ENCODE assay signal across 1 cellular context in genomic region chr7:140229591-140230516, GRCh38.
A peak's percentile ranks its signal among the peaks of the same experiment; 100 is the strongest.
TF ChIP-seq lines count a peak whose summit lies in the region.

No MANE protein-coding gene starts in this region.

TF ChIP-seq in HepG2, 621 proteins besides CTCF, POLR2A, EP300 and RAD21 (continued from another document and continues in another):
- TF ChIP-seq ZNF326 (CRISPR knock-in tag; IDR thresholded peaks at IDR 0.05; ENCODE audit: borderline replicate concordance) (no peak), ZNF503 (CRISPR knock-in tag; IDR thresholded peaks at IDR 0.05) (peak; percentile 99), DMAP1 (CRISPR knock-in tag; IDR thresholded peaks at IDR 0.05) (peak; percentile 82; the same call in 1 of the 2 replicates), GATAD1 (CRISPR knock-in tag; IDR thresholded peaks at IDR 0.05) (peak; percentile 67), ELF4 (CRISPR knock-in tag; IDR thresholded peaks at IDR 0.05; ENCODE audit: borderline replicate concordance) (peak; percentile 87; the same call in 1 of the 2 replicates), PHB2 (IDR thresholded peaks at IDR 0.05; ENCODE audit: partially characterized antibody) (no peak), ZNF256 (CRISPR knock-in tag; conservative IDR thresholded peaks at IDR 0.05) (no peak; the same call in 1 of the 2 replicates), ZNF10 (CRISPR knock-in tag; IDR thresholded peaks at IDR 0.05; ENCODE audit: borderline replicate concordance, low read depth) (no peak), CCDC6 (CRISPR knock-in tag; IDR thresholded peaks at IDR 0.05) (peak; percentile 81; the same call in 1 of the 2 replicates), ZNF891 (CRISPR knock-in tag; IDR thresholded peaks at IDR 0.05) (peak; percentile 54; the same call in 1 of the 2 replicates), RAD51 (IDR thresholded peaks at IDR 0.05; ENCODE audit: borderline replicate concordance) (no peak), MLLT10 (CRISPR knock-in tag; IDR thresholded peaks at IDR 0.05) (no peak), ATF7 (IDR thresholded peaks at IDR 0.05) (no peak), ATF7 (CRISPR knock-in tag; IDR thresholded peaks at IDR 0.05) (peak; percentile 73; the same call in 1 of the 2 replicates), SIN3B (IDR thresholded peaks at IDR 0.05; ENCODE audit: low read length) (0 out of 2 replicates have a peak, but pooled peaks have one; percentile 26), NPAS2 (CRISPR knock-in tag; IDR thresholded peaks at IDR 0.05; ENCODE audit: borderline replicate concordance) (no peak), TARDBP (CRISPR knock-in tag; IDR thresholded peaks at IDR 0.05) (peak; percentile 99), FOXJ3 (CRISPR knock-in tag; IDR thresholded peaks at IDR 0.05; ENCODE audit: borderline replicate concordance) (peak; percentile 99), SALL1 (CRISPR knock-in tag; IDR thresholded peaks at IDR 0.05) (peak; percentile 99), ZNF674 (CRISPR knock-in tag; IDR thresholded peaks at IDR 0.05; ENCODE audit: low read depth) (no peak), PREB (CRISPR knock-in tag; IDR thresholded peaks at IDR 0.05) (no peak), ATF1 (CRISPR knock-in tag; IDR thresholded peaks at IDR 0.05) (peak; percentile 54; the same call in 1 of the 2 replicates), BCL3 (CRISPR knock-in tag; IDR thresholded peaks at IDR 0.05) (no peak), SP1 (IDR thresholded peaks at IDR 0.05) (no peak), SP1 (CRISPR knock-in tag; IDR thresholded peaks at IDR 0.05) (peak; percentile 74), RBAK (CRISPR knock-in tag; IDR thresholded peaks at IDR 0.05) (no peak), NFKBIZ (CRISPR knock-in tag; IDR thresholded peaks at IDR 0.05) (peak; percentile 98), ZHX2 (IDR thresholded peaks at IDR 0.05; ENCODE audit: low read depth) (peak; percentile 75; the same call in 1 of the 2 replicates), ZHX2 (CRISPR knock-in tag; IDR thresholded peaks at IDR 0.05; ENCODE audit: borderline replicate concordance) (peak; percentile 4; the same call in 1 of the 2 replicates), CREB3 (CRISPR knock-in tag; IDR thresholded peaks at IDR 0.05) (peak; percentile 71; the same call in 1 of the 2 replicates), PBX3 (CRISPR knock-in tag; IDR thresholded peaks at IDR 0.05; ENCODE audit: borderline replicate concordance) (no peak), PRDM15 (CRISPR knock-in tag; IDR thresholded peaks at IDR 0.05) (no peak), MTF1 (CRISPR knock-in tag; IDR thresholded peaks at IDR 0.05) (no peak), RARG (CRISPR knock-in tag; IDR thresholded peaks at IDR 0.05; ENCODE audit: low read depth) (no peak), ZNF446 (CRISPR knock-in tag; IDR thresholded peaks at IDR 0.05) (peak; percentile 46; the same call in 1 of the 2 replicates), ZNF3 (CRISPR knock-in tag; IDR thresholded peaks at IDR 0.05) (0 out of 2 replicates have a peak, but pooled peaks have one; percentile 27), ATF4 (CRISPR knock-in tag; IDR thresholded peaks at IDR 0.05) (peak in 1 of 2 experiments; percentile 89; a peak in 2 of 4 replicates), ZMYM4 (CRISPR knock-in tag; IDR thresholded peaks at IDR 0.05) (peak; percentile 85), TBL1XR1 (IDR thresholded peaks at IDR 0.05; ENCODE audit: borderline replicate concordance, low read length, partially characterized antibody) (peak; percentile 97), MAFK (conservative IDR thresholded peaks at IDR 0.05 in 1 of 2, IDR thresholded peaks at IDR 0.05 in 1 of 2; ENCODE audit: low read length in 2 of 2) (no peak), ZNF614 (CRISPR knock-in tag; IDR thresholded peaks at IDR 0.05; ENCODE audit: borderline replicate concordance) (peak; percentile 62), ZNF33B (CRISPR knock-in tag; IDR thresholded peaks at IDR 0.05) (no peak), TEAD2 (CRISPR knock-in tag; IDR thresholded peaks at IDR 0.05) (no peak), IRX3 (CRISPR knock-in tag; IDR thresholded peaks at IDR 0.05; ENCODE audit: borderline replicate concordance, low read depth) (0 out of 2 replicates have a peak, but pooled peaks have one; percentile 47), ZNF790 (CRISPR knock-in tag; IDR thresholded peaks at IDR 0.05; ENCODE audit: borderline replicate concordance) (no peak; the same call in 1 of the 2 replicates), HNRNPUL1 (IDR thresholded peaks at IDR 0.05; ENCODE audit: low read depth, low read length) (no peak), ZNF276 (CRISPR knock-in tag; IDR thresholded peaks at IDR 0.05; ENCODE audit: low read depth) (no peak), NR1H2 (CRISPR knock-in tag; IDR thresholded peaks at IDR 0.05; ENCODE audit: borderline replicate concordance, low read depth) (no peak; the same call in 1 of the 2 replicates)
